In the genomic region with DNA sequence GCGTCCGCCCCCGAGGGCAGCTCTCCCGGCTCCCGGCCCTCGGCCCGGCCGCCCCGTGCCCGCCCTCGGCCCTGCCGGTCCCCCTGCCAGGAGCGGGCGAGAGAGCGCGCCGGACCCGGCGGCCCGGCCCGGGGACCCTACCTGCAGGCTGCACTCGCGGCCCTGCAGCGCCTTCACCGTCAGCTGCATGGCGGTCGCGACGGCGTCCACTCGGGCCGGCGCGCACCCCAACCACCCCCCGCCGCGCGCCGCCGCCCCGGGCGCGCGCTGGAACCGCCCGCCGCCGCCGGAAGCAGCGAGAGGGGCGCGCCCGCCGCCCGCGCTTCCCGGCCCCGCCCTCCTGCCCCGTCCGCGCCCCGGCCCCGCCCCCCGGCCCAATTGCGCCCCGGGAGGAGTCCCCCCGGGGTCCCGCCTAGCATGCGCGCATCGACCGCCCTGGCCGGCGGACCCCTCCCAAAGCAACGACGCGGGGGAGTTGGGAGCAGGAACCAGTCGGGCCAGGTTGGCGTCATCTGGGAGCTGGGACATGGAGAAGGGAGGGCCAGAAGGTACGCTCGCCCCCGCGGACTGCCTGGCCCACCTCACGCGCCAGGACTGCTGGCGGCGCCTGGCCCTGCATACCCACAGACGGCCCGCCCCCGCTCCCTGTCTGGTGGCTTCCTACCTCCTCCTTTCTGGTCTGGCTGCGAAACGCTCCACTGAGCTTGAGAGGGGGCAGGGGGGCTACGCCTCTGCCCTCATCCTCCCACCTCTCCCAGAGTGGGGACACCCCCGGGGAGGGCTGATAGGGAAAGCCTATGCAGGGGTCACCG, we compare ENCODE assay signal across 8 cellular contexts. TPM values are rescaled to one million over a fixed set of nuclear protein-coding genes. Genes with fewer than 3 reads are reported as not detected.
A peak's percentile ranks its signal among the peaks of the same experiment; 100 is the strongest.
DNase-seq lines count a peak whose midpoint lies in the region; ATAC-seq lines count a peak whose summit lies in the region.

A gene (minus strand): TSS at position 220 of the 812 bp plus-strand sequence. CDS start 31 bp downstream, at position 189.

- H3K36me3 ChIP-seq in effector memory CD4-positive, alpha-beta T cell (ENCODE audit: control insufficient read depth, insufficient read depth, low read length), result no peaks in the 10 kb centered on the region

- H3K9me3 Mint-ChIP-seq in activated CD4-positive, alpha-beta memory T cell treated with anti-CD3 and anti-CD28 coated beads, Interleukin-2, amount 10 ng/mL, durations not matched to agents 7 days and 5 days, result no peaks in the 10 kb centered on the region
- H3K9me3 Mint-ChIP-seq in memory B cell, result no peaks in the 10 kb centered on the region

- H3K4me1 ChIP-seq in effector memory CD4-positive, alpha-beta T cell (ENCODE audit: control insufficient read depth, insufficient read depth, low read length, poor library complexity, severe bottlenecking), result peaks cover 10% of the 10 kb centered on the region

- H3K4me3 Mint-ChIP-seq in activated CD4-positive, alpha-beta memory T cell treated with anti-CD3 and anti-CD28 coated beads, Interleukin-2, amount 10 ng/mL, durations not matched to agents 7 days and 5 days, result peak within 1 kb of the TSS; percentile 77
- peak within 1 kb of the TSS; percentile 77 for H3K4me3 Mint-ChIP-seq in memory B cell

- no peaks in the 10 kb centered on the region for H3K9me3 ChIP-seq in effector memory CD4-positive, alpha-beta T cell (ENCODE audit: control insufficient read depth, low read length)

- CTCF ChIA-PET in activated CD4-positive, alpha-beta memory T cell treated with anti-CD3 and anti-CD28 coated beads, Interleukin-2, amount 10 ng/mL, durations not matched to agents 7 days and 5 days (lab: Charles Lee), result interaction anchor here (1.7 kb wide), 1 partner anchor 113 kb away, joined by 5 read pairs; a partner anchor contains a TSS

- H3K27me3 Mint-ChIP-seq in activated CD4-positive, alpha-beta memory T cell treated with anti-CD3 and anti-CD28 coated beads, Interleukin-2, amount 10 ng/mL, durations not matched to agents 7 days and 5 days, result no peaks in the 10 kb centered on the region
- no peaks in the 10 kb centered on the region for H3K27me3 Mint-ChIP-seq in memory B cell

- no peaks in the 10 kb centered on the region for H3K27me3 ChIP-seq in effector memory CD4-positive, alpha-beta T cell (replicated peaks; ENCODE audit: control insufficient read depth, insufficient read depth, low read length, poor library complexity, severe bottlenecking)

- peaks cover 40% of the 10 kb centered on the region for H3K4me1 Mint-ChIP-seq in activated CD4-positive, alpha-beta memory T cell treated with anti-CD3 and anti-CD28 coated beads, Interleukin-2, amount 10 ng/mL, durations not matched to agents 7 days and 5 days
- peaks cover 16% of the 10 kb centered on the region for H3K4me1 Mint-ChIP-seq in memory B cell

- POLR2A ChIA-PET in activated CD4-positive, alpha-beta memory T cell treated with anti-CD3 and anti-CD28 coated beads, Interleukin-2, amount 10 ng/mL, durations not matched to agents 7 days and 5 days (lab: Charles Lee), result interaction anchor here (0.7 to 4.3 kb wide), 9 partner anchors 9 to 516 kb away, joined by 3 to 30 read pairs (median 5); a partner anchor contains a TSS

- ATAC-seq in GM19463 (IDR thresholded peaks at IDR 0.05; ENCODE audit: unreplicated experiment) (peak; percentile 23), memory B cell (ENCODE audit: low read depth) (peak; percentile 37), HG02884 (IDR thresholded peaks at IDR 0.05; ENCODE audit: unreplicated experiment) (no peak)

- peak; percentile 72 for DNase-seq in AG20443 (ENCODE audit: low spot score)
- DNase-seq in NCI-H460 (ENCODE audit: extremely low read depth, low read depth), result peak; percentile 36
- peak; percentile 61 for DNase-seq in activated CD4-positive, alpha-beta memory T cell treated with anti-CD3 and anti-CD28 coated beads, Interleukin-2, amount 10 ng/mL, durations not matched to agents 7 days and 5 days
- peak; percentile 34 to 45 (median 40) for DNase-seq in effector memory CD4-positive, alpha-beta T cell
- DNase-seq in memory B cell (ENCODE audit: low spot score in 2 of 2), result peak; percentile 34 to 56
- DNase-seq in stimulated activated CD8-positive, alpha-beta memory T cell treated with anti-CD3 and anti-CD28 coated beads, Interleukin-4, amount 100 ng/mL, for 48 hours, result peak; percentile 65

- peak within 1 kb of the TSS; percentile 64 for H3K27ac Mint-ChIP-seq in activated CD4-positive, alpha-beta memory T cell treated with anti-CD3 and anti-CD28 coated beads, Interleukin-2, amount 10 ng/mL, durations not matched to agents 7 days and 5 days
- H3K27ac Mint-ChIP-seq in memory B cell, result peak within 1 kb of the TSS; percentile 67

- H3K36me3 Mint-ChIP-seq in activated CD4-positive, alpha-beta memory T cell treated with anti-CD3 and anti-CD28 coated beads, Interleukin-2, amount 10 ng/mL, durations not matched to agents 7 days and 5 days (ENCODE audit: low read depth), result peaks cover 18% of the 10 kb centered on the region
- H3K36me3 Mint-ChIP-seq in memory B cell, result peaks cover 4% of the 10 kb centered on the region

- peak within 1 kb of the TSS; percentile 46 for H3K4me3 ChIP-seq in effector memory CD4-positive, alpha-beta T cell (ENCODE audit: insufficient read depth, low read depth, low read length, poor library complexity, severe bottlenecking)

- peak within 1 kb of the TSS; percentile 58 for H3K27ac ChIP-seq in effector memory CD4-positive, alpha-beta T cell (ENCODE audit: insufficient read depth, low read length, poor library complexity, severe bottlenecking)

RNA-seq across cellular contexts. Expression of the gene that starts here (rescaled TPM):
- 93.2 and 97.7 TPM in 2 replicates for total RNA-seq in NCI-H460 (2014; rRNA removed; shearing (Covaris generic))
- polyA plus RNA-seq in NCI-H460 (2014; cell fraction: nucleus; rRNA removed), result 85.7 and 98.5 TPM in 2 replicates
- 10 to 100 TPM; 44.5 to 47.3 TPM for total RNA-seq in activated CD4-positive, alpha-beta memory T cell treated with anti-CD3 and anti-CD28 coated beads, Interleukin-2, amount 10 ng/mL, durations not matched to agents 7 days and 5 days
